Comparison of ENCODE assay signal across 11 cellular contexts in genomic region chr15:88637436-88637835, GRCh38. TPM values are rescaled to one million over a fixed set of nuclear protein-coding genes. Genes with fewer than 3 reads are reported as not detected.
DNase-seq lines count a peak whose midpoint lies in the region; ATAC-seq, FAIRE-seq and TF ChIP-seq lines count a peak whose summit lies in the region.
"Had no signal": no experiment of that assay in that cellular context is flagged by ENCODE, and none has a peak within 500 bp of the region (broad histone marks: within the 10 kb centered on the region; RNA-seq: fewer than 3 reads in every experiment).

No MANE protein-coding gene starts in this region.

- H2AK5ac ChIP-seq in H1 (ENCODE audit: low read depth, low read length) = peak overlapping the region; percentile 54; the same call in 1 of the 2 replicates
- H2AK5ac ChIP-seq in trophoblast cell (ENCODE audit: low read length) = no peak overlapping the region

- 78% methylated on average over 7 of the region's 7 CpGs; no CpG with 5 or more reads in 1 of the 2 experiments for WGBS in H1 (ENCODE audit: extremely low coverage in 1 of 2, insufficient coverage in 1 of 2, insufficient read length in 1 of 2, insufficient replicate concordance in 2 of 2, low coverage in 1 of 2, low lambda C conversion rate in 2 of 2, missing lambda C conversion rate in 1 of 2), 2 experiments
- no CpG with 5 or more reads among the region's 7 CpGs for WGBS in trophoblast cell (ENCODE audit: extremely low coverage, insufficient coverage, insufficient read length)

- no peak for FAIRE-seq in H1 (lab: Jason Lieb, UNC)

- peaks cover 4% of the 10 kb centered on the region for H3K36me3 ChIP-seq in CD8-positive, alpha-beta T cell (ENCODE audit: insufficient read depth, low read length)
- H3K36me3 ChIP-seq in OCI-LY7 (ENCODE audit: insufficient read depth, low read length) (peaks cover 60% of the 10 kb centered on the region), H1 (ENCODE audit: control insufficient read depth in 2 of 4, insufficient read depth in 4 of 4, low read length in 3 of 4) (peaks cover 0 to 19% (median under 1%) of the 10 kb centered on the region in 4 experiments; a peak in 4 of 8 replicates), trophoblast cell (ENCODE audit: control insufficient read depth in 1 of 2, insufficient read depth in 2 of 2, low read length in 2 of 2) (peaks cover 7 to 8% of the 10 kb centered on the region in 2 experiments)

- H3K4me1 ChIP-seq in CD8-positive, alpha-beta T cell (ENCODE audit: insufficient read depth, low read length) = peaks cover 87% of the 10 kb centered on the region
- H3K4me1 ChIP-seq in OCI-LY7 (ENCODE audit: insufficient read depth, low read length, poor library complexity, severe bottlenecking) (peaks cover 83% of the 10 kb centered on the region), H1 (replicated peaks in 1 of 4; ENCODE audit: control insufficient read depth in 3 of 4, insufficient read depth in 4 of 4, low read length in 3 of 4) (peaks cover 5 to 19% (median 16%) of the 10 kb centered on the region in 4 experiments), trophoblast cell (ENCODE audit: control insufficient read depth in 1 of 2, insufficient read depth in 2 of 2, low read length in 2 of 2) (peaks cover 27 to 28% of the 10 kb centered on the region in 2 experiments)

- H2AFZ ChIP-seq in OCI-LY7 (ENCODE audit: low read length) (no peak overlapping the region), H1 (ENCODE audit: low read length) (no peak overlapping the region), trophoblast cell (ENCODE audit: insufficient read depth, low read length, poor library complexity) (no peak overlapping the region)

- CTCF ChIA-PET in CD8-positive, alpha-beta T cell (lab: Charles Lee) = interaction anchor here (1.9 to 7.4 kb wide), 2 partner anchors 16 to 27 kb away, joined by 7 to 46 read pairs; partner anchors contain the start of gene AEN
- CTCF ChIA-PET in OCI-LY7 (lab: Charles Lee; ENCODE audit: unreplicated experiment) (no interaction called here), H1 (lab: Charles Lee; ENCODE audit: partially characterized antibody) (interaction anchor here (1.0 to 1.7 kb wide), 3 partner anchors 11 to 168 kb away, joined by 3 to 8 read pairs (median 4); no protein-coding TSS in a partner anchor)

- H3K27me3 Mint-ChIP-seq in CD8-positive, alpha-beta T cell (ENCODE audit: low read depth) = no peaks in the 10 kb centered on the region

- H3K4ac ChIP-seq in H1 (replicated peaks; ENCODE audit: insufficient read length, low read depth, low read length) (no peak overlapping the region), trophoblast cell (ENCODE audit: low read depth, low read length) (no peak overlapping the region)

- no peak overlapping the region for H3K56ac ChIP-seq in H1 (replicated peaks; ENCODE audit: insufficient read length, low read depth, low read length)

- intact Hi-C loops in CD8-positive, alpha-beta T cell (cut with DNase I, micrococcal nuclease) = no loop called here
- intact Hi-C loops in OCI-LY7 (cut with micrococcal nuclease; ENCODE audit: unreplicated experiment) = no loop called here

- no peaks in the 10 kb centered on the region for H3K9me2 ChIP-seq in OCI-LY7 (ENCODE audit: insufficient read depth, low read length)

- H3K79me2 ChIP-seq in OCI-LY7 (ENCODE audit: insufficient read depth, low read depth, low read length) (peaks cover 76% of the 10 kb centered on the region), H1 (ENCODE audit: control insufficient read depth in 1 of 2, insufficient read depth in 2 of 2, low read length in 2 of 2) (no peaks in the 10 kb centered on the region), trophoblast cell (ENCODE audit: control insufficient read depth, insufficient read depth, low read length, poor library complexity) (no peaks in the 10 kb centered on the region)

- no peak for ATAC-seq in CD8-positive, alpha-beta T cell
- no peak for ATAC-seq in GM19463 (IDR thresholded peaks at IDR 0.05; ENCODE audit: unreplicated experiment)
- ATAC-seq in HG02763 (IDR thresholded peaks at IDR 0.05; ENCODE audit: unreplicated experiment) = no peak
- ATAC-seq in HG03196 (IDR thresholded peaks at IDR 0.05; ENCODE audit: unreplicated experiment) = no peak

- peak overlapping the region; percentile 88 for H3K4me3 Mint-ChIP-seq in CD8-positive, alpha-beta T cell

- H2BK5ac ChIP-seq in H1 (ENCODE audit: low read depth, low read length) (no peak overlapping the region), trophoblast cell (ENCODE audit: low read depth, low read length, poor library complexity) (no peak overlapping the region)

- peak overlapping the region; percentile 97 for H3K27ac ChIP-seq in CD8-positive, alpha-beta T cell (ENCODE audit: low read depth, low read length)
- H3K27ac ChIP-seq in OCI-LY7 (ENCODE audit: low read depth, low read length, poor library complexity, severe bottlenecking) = peak overlapping the region; percentile 97
- no peak overlapping the region for H3K27ac ChIP-seq in H1 (ENCODE audit: low read depth, low read length)
- H3K27ac ChIP-seq in trophoblast cell (ENCODE audit: low read depth, low read length) = no peak overlapping the region

- H4K8ac ChIP-seq in H1 (ENCODE audit: extremely low read depth, insufficient read depth, low read length) (no peak overlapping the region), trophoblast cell (ENCODE audit: low read depth, low read length) (no peak overlapping the region)

- no peak for DNase-seq in CD8-positive, alpha-beta T cell
- DNase-seq in OCI-LY7 (ENCODE audit: low spot score) (no peak), H1 (ENCODE audit: low read depth in 1 of 2, low spot score in 2 of 2) (no peak), trophoblast cell (no peak), NK-92 (lab: John Stamatoyannopoulos, UW; ENCODE audit: unreplicated experiment) (no peak)
- DNase-seq: DMS79, hypothalamus, NCI-H524 had no signal

- no peak for TF ChIP-seq RAD21 in H1 (IDR thresholded peaks at IDR 0.05 in 1 of 2, conservative IDR thresholded peaks at IDR 0.05 in 1 of 2; ENCODE audit: low read depth in 2 of 2, low read length in 2 of 2)

- peak overlapping the region; percentile 97 for H3K27ac Mint-ChIP-seq in CD8-positive, alpha-beta T cell

- no TSS peak for BruUV-seq in OCI-LY7 (replicated peaks; lab: Mats Ljungman, UMichigan)

- H3K4me2 ChIP-seq in OCI-LY7 (ENCODE audit: low read length) (peak overlapping the region; percentile 97), H1 (ENCODE audit: insufficient read depth in 1 of 2, low read depth in 2 of 2, low read length in 2 of 2) (no peak overlapping the region; a peak in 1 of 4 replicates), trophoblast cell (ENCODE audit: low read length) (no peak overlapping the region)

- H3K14ac ChIP-seq in H1 (ENCODE audit: insufficient read length) (no peak overlapping the region), trophoblast cell (ENCODE audit: low read length) (peak overlapping the region; percentile 8)

- H4K91ac ChIP-seq in H1 (replicated peaks; ENCODE audit: insufficient read length, low read length) (no peak overlapping the region), trophoblast cell (ENCODE audit: low read depth, low read length) (no peak overlapping the region)

- H2BK12ac ChIP-seq in H1 (ENCODE audit: low read depth, low read length) (no peak overlapping the region), trophoblast cell (ENCODE audit: low read length) (no peak overlapping the region)

- H3K36me3 Mint-ChIP-seq in CD8-positive, alpha-beta T cell = peaks cover 36% of the 10 kb centered on the region

- peaks cover 76% of the 10 kb centered on the region for H3K4me1 Mint-ChIP-seq in CD8-positive, alpha-beta T cell (ENCODE audit: low read depth)

- TF ChIP-seq POLR2A in H1 (IDR thresholded peaks at IDR 0.05; ENCODE audit: control extremely low read depth in 1 of 2, low read depth in 2 of 2, low read length in 2 of 2) = no peak

- no peak overlapping the region for H3K18ac ChIP-seq in H1 (ENCODE audit: extremely low read depth, low read length)
- no peak overlapping the region for H3K18ac ChIP-seq in trophoblast cell (ENCODE audit: low read length)

- H2BK20ac ChIP-seq in H1 (ENCODE audit: low read length) = no peak overlapping the region

- TF ChIP-seq CTCF in CD8-positive, alpha-beta T cell (IDR thresholded peaks at IDR 0.05) = no peak
- no peak for TF ChIP-seq CTCF in OCI-LY7 (conservative IDR thresholded peaks at IDR 0.05; ENCODE audit: low read length)
- TF ChIP-seq CTCF in H1 (IDR thresholded peaks at IDR 0.05; ENCODE audit: control extremely low read depth in 1 of 3, insufficient read depth in 1 of 3, low read depth in 1 of 3, low read length in 3 of 3) = no peak

- no peak overlapping the region for H2BK15ac ChIP-seq in H1 (ENCODE audit: low read length)

- H4K20me1 ChIP-seq in OCI-LY7 (ENCODE audit: insufficient read depth, low read length) (no peaks in the 10 kb centered on the region), H1 (replicated peaks in 1 of 2; ENCODE audit: control insufficient read depth in 1 of 2, insufficient read depth in 2 of 2, low read length in 2 of 2) (peaks cover 3 to 6% of the 10 kb centered on the region in 2 experiments)

- no peak overlapping the region for H4K12ac ChIP-seq in trophoblast cell (ENCODE audit: low read depth, low read length)

- H3K4me3 ChIP-seq in CD8-positive, alpha-beta T cell (ENCODE audit: low read depth, low read length) = peak overlapping the region; percentile 63
- H3K4me3 ChIP-seq in OCI-LY7 (ENCODE audit: low read depth, low read length, poor library complexity, severe bottlenecking) (peak overlapping the region; percentile 81), H1 (ENCODE audit: extremely low read depth in 1 of 4, insufficient read depth in 2 of 4, low read depth in 3 of 4, low read length in 4 of 4) (no peak overlapping the region), trophoblast cell (ENCODE audit: low read depth, low read length) (no peak overlapping the region)

- H3K27me3 ChIP-seq in CD8-positive, alpha-beta T cell (ENCODE audit: insufficient read depth, low read length) = no peaks in the 10 kb centered on the region
- H3K27me3 ChIP-seq in H1 (replicated peaks in 1 of 4; ENCODE audit: control insufficient read depth in 3 of 4, extremely low read depth in 1 of 4, insufficient read depth in 3 of 4, low read length in 3 of 4) (no peaks in the 10 kb centered on the region), trophoblast cell (ENCODE audit: insufficient read depth, low read length) (no peaks in the 10 kb centered on the region)

- POLR2A ChIA-PET in CD8-positive, alpha-beta T cell (lab: Charles Lee) = interaction anchor here (1.9 kb wide), 2 partner anchors 27 to 170 kb away, joined by 14 read pairs; partner anchors contain the start of genes MRPL46 and MRPS11
- POLR2A ChIA-PET in OCI-LY7 (lab: Charles Lee) (interaction anchor here (0.6 to 2.1 kb wide), 5 partner anchors 10 to 236 kb away, joined by 3 to 25 read pairs (median 11); no protein-coding TSS in a partner anchor), H1 (lab: Charles Lee; ENCODE audit: partially characterized antibody) (interaction anchor here (1.5 to 2.6 kb wide), 7 partner anchors 12 to 22 kb away, joined by 7 to 20 read pairs (median 11); partner anchors contain the start of gene AEN)

- no peaks in the 10 kb centered on the region for H3K9me3 Mint-ChIP-seq in CD8-positive, alpha-beta T cell

- H3K9ac ChIP-seq in H1 (replicated peaks in 1 of 4; ENCODE audit: extremely low read depth in 1 of 4, low read depth in 3 of 4, low read length in 3 of 4) (no peak overlapping the region), trophoblast cell (ENCODE audit: low read length) (no peak overlapping the region)

- H3K23ac ChIP-seq in H1 (ENCODE audit: insufficient read length) = no peak overlapping the region
- no peak overlapping the region for H3K23ac ChIP-seq in trophoblast cell (ENCODE audit: low read length)

- H4K5ac ChIP-seq in H1 (ENCODE audit: insufficient read length, low read depth, low read length) = no peak overlapping the region

- TF ChIP-seq EP300 in H1 (IDR thresholded peaks at IDR 0.05; ENCODE audit: borderline replicate concordance in 1 of 2, low read depth in 2 of 2, low read length in 2 of 2) = no peak

- H2BK120ac ChIP-seq in H1 (replicated peaks; ENCODE audit: low read depth, low read length) (no peak overlapping the region), trophoblast cell (ENCODE audit: insufficient read depth, low read length, poor library complexity) (no peak overlapping the region)

- peaks cover under 1% of the 10 kb centered on the region; the same call in 1 of the 2 replicates for H3K79me1 ChIP-seq in H1 (ENCODE audit: low read depth, low read length)
- peaks cover 10% of the 10 kb centered on the region for H3K79me1 ChIP-seq in trophoblast cell (ENCODE audit: low read length)

- H3K23me2 ChIP-seq in H1 (ENCODE audit: low read depth, low read length) = no peaks in the 10 kb centered on the region

- H3K9me3 ChIP-seq in CD8-positive, alpha-beta T cell (ENCODE audit: low read length) = no peaks in the 10 kb centered on the region
- H3K9me3 ChIP-seq in OCI-LY7 (ENCODE audit: low read length) (no peaks in the 10 kb centered on the region), H1 (ENCODE audit: insufficient read depth in 2 of 2, low read depth in 1 of 2, low read length in 1 of 2) (no peaks in the 10 kb centered on the region), trophoblast cell (ENCODE audit: insufficient read depth, low read depth, low read length) (no peaks in the 10 kb centered on the region)

RNA-seq across cellular contexts. Expression of gene ISG20, which starts 1.4 kb away (rescaled TPM):
- 10 to 100 TPM; 89.2 to 93.4 TPM for total RNA-seq in CD8-positive, alpha-beta T cell
- total RNA-seq in OCI-LY7 (2014; rRNA removed; shearing (Covaris generic)) = 345 and 502 TPM in 2 replicates
- 244 and 310 TPM in 2 replicates for total RNA-seq in OCI-LY7 (2022)
- 2.9 and 4.0 TPM in 2 replicates for total RNA-seq in H1 (2021; fragmentation: NEBNext Ultra II Directional; extraction: Animal tissue kit (Norgen Biotek cat#: 25700))
- 5.0 and 5.2 TPM in 2 replicates for polyA plus RNA-seq in H1 (2011; rRNA removed)
- 5.5 TPM for polyA plus RNA-seq in H1 (2011; cell fraction: cytosol; rRNA removed)
- polyA plus RNA-seq in H1 (2011; cell fraction: nucleus; rRNA removed) = 6.6 TPM
- 2.5 to 5.7 TPM (median 4.1 TPM) in 4 replicates for polyA plus RNA-seq in H1 (2012, experiment 1 of 2)
- 3.0 TPM for polyA plus RNA-seq in H1 (2012, experiment 2 of 2)
- polyA plus RNA-seq in H1 (2013, experiment 1 of 2) = 3.1 TPM
- 2.1 TPM for polyA plus RNA-seq in H1 (2013, experiment 2 of 2)
- 1.8 and 2.0 TPM in 2 replicates for polyA minus RNA-seq in H1 (2011; rRNA and poly(A)+ RNA removed)
- 0.81 TPM for polyA minus RNA-seq in H1 (2011; cell fraction: cytosol; rRNA and poly(A)+ RNA removed)
- 3.0 TPM for polyA minus RNA-seq in H1 (2011; cell fraction: nucleus; rRNA and poly(A)+ RNA removed)
- 5.7 and 6.2 TPM in 2 replicates for polyA plus RNA-seq in trophoblast cell (2013)

RNA-seq across cellular contexts. Expression of gene AEN, which starts 16.3 kb away (rescaled TPM):
- 10 to 100 TPM; 26.9 to 27.7 TPM for total RNA-seq in CD8-positive, alpha-beta T cell
- total RNA-seq in OCI-LY7 (2014; rRNA removed; shearing (Covaris generic)) = 55.9 and 66.6 TPM in 2 replicates
- 41.7 and 43.1 TPM in 2 replicates for total RNA-seq in OCI-LY7 (2022)
- total RNA-seq in H1 (2021; fragmentation: NEBNext Ultra II Directional; extraction: Animal tissue kit (Norgen Biotek cat#: 25700)) = 122 and 125 TPM in 2 replicates
- 112 and 167 TPM in 2 replicates for polyA plus RNA-seq in H1 (2011; rRNA removed)
- polyA plus RNA-seq in H1 (2011; cell fraction: cytosol; rRNA removed) = 150 TPM
- 209 TPM for polyA plus RNA-seq in H1 (2011; cell fraction: nucleus; rRNA removed)
- polyA plus RNA-seq in H1 (2012, experiment 1 of 2) = 89.9 to 128 TPM (median 107 TPM) in 4 replicates
- 126 TPM for polyA plus RNA-seq in H1 (2012, experiment 2 of 2)
- 61.5 TPM for polyA plus RNA-seq in H1 (2013, experiment 1 of 2)
- polyA plus RNA-seq in H1 (2013, experiment 2 of 2) = 61.2 TPM
- 157 and 180 TPM in 2 replicates for polyA minus RNA-seq in H1 (2011; rRNA and poly(A)+ RNA removed)
- 130 TPM for polyA minus RNA-seq in H1 (2011; cell fraction: cytosol; rRNA and poly(A)+ RNA removed)
- 229 TPM for polyA minus RNA-seq in H1 (2011; cell fraction: nucleus; rRNA and poly(A)+ RNA removed)
- polyA plus RNA-seq in trophoblast cell (2013) = 53.2 and 56.0 TPM in 2 replicates

Comparison
In these comparisons a context has a peak if more than half of its experiments do, and no peak if none do; other contexts are left out.
1. H3K27ac ChIP-seq: peak in CD8-positive, alpha-beta T cell (single experiment) and OCI-LY7 (single experiment); none in H1 (single experiment) and trophoblast cell (single experiment).
2. H3K4me3 ChIP-seq: peak in CD8-positive, alpha-beta T cell (single experiment) and OCI-LY7 (single experiment); none in H1 (0 of 4) and trophoblast cell (single experiment).
3. RNA of gene ISG20, which starts 1.4 kb away (total RNA-seq): 244 to 502 TPM in OCI-LY7 and 89.2 to 93.4 TPM in CD8-positive, alpha-beta T cell; 2.9 to 4.0 TPM in H1; every median in the first group is over 10 times any median in the second.